In genomic region chr11:62777389-62777788, GRCh38 we compare ENCODE assay signal across 21 cellular contexts. TPM values are rescaled to one million over a fixed set of nuclear protein-coding genes. Genes with fewer than 3 reads are reported as not detected.
DNase-seq lines count a peak whose midpoint lies in the region; ATAC-seq and TF ChIP-seq lines count a peak whose summit lies in the region.
"Had no signal": no experiment of that assay in that cellular context is flagged by ENCODE, and none has a peak within 500 bp of the region (broad histone marks: within the 10 kb centered on the region; RNA-seq: fewer than 3 reads in every experiment).

No MANE protein-coding gene starts in this region.

- H3K79me2 ChIP-seq in mesendoderm (ENCODE audit: control insufficient read depth, insufficient read depth, low read length): peaks cover 2% of the 10 kb centered on the region

- TF ChIP-seq CTCF in activated CD8-positive, alpha-beta T cell treated with anti-CD3 and anti-CD28 coated beads for 36 hours (IDR thresholded peaks at IDR 0.05): no peak
- TF ChIP-seq CTCF in natural killer cell (IDR thresholded peaks at IDR 0.05): no peak

- POLR2A ChIA-PET in activated CD8-positive, alpha-beta T cell treated with anti-CD3 and anti-CD28 coated beads for 36 hours (lab: Charles Lee): interaction anchor here (1.1 to 4.7 kb wide), 2 partner anchors 64 to 78 kb away, joined by 6 to 23 read pairs; no protein-coding TSS in a partner anchor

- H4K5ac ChIP-seq in mesendoderm (ENCODE audit: low read length): no peak overlapping the region

- no peak overlapping the region for H3K4me3 Mint-ChIP-seq in CD4-positive, CD25-positive, alpha-beta regulatory T cell
- peak overlapping the region; percentile 1 for H3K4me3 Mint-ChIP-seq in activated CD8-positive, alpha-beta T cell treated with anti-CD3 and anti-CD28 coated beads for 36 hours
- H3K4me3 Mint-ChIP-seq in natural killer cell: no peak overlapping the region
- H3K4me3 Mint-ChIP-seq: neural progenitor cell had no signal

- H3K27ac ChIP-seq in BLaER1: 0 out of 2 replicates have a peak overlapping the region, but pooled peaks have one; percentile 18
- no peak overlapping the region for H3K27ac ChIP-seq in CD4-positive, CD25-positive, alpha-beta regulatory T cell (ENCODE audit: insufficient read depth, low read length, poor library complexity, severe bottlenecking)
- no peak overlapping the region for H3K27ac ChIP-seq in mesendoderm (ENCODE audit: low read depth, low read length)
- H3K27ac ChIP-seq: cardiac muscle cell, heart right ventricle, neural progenitor cell, SK-N-MC had no signal

- H3K4me1 Mint-ChIP-seq in CD4-positive, CD25-positive, alpha-beta regulatory T cell: peaks cover 0 to 6% (median 3%) of the 10 kb centered on the region in 4 donors
- H3K4me1 Mint-ChIP-seq in activated CD8-positive, alpha-beta T cell treated with anti-CD3 and anti-CD28 coated beads for 36 hours (ENCODE audit: low read depth): peaks cover 16% of the 10 kb centered on the region
- peaks cover 0 to 5% of the 10 kb centered on the region in 2 donors for H3K4me1 Mint-ChIP-seq in natural killer cell

- no peak overlapping the region for H2BK120ac ChIP-seq in mesendoderm (ENCODE audit: low read depth, low read length)

- no peaks in the 10 kb centered on the region for H3K27me3 Mint-ChIP-seq in CD4-positive, CD25-positive, alpha-beta regulatory T cell
- no peaks in the 10 kb centered on the region for H3K27me3 Mint-ChIP-seq in activated CD8-positive, alpha-beta T cell treated with anti-CD3 and anti-CD28 coated beads for 36 hours
- H3K27me3 Mint-ChIP-seq in natural killer cell (ENCODE audit: low read depth in 2 of 2): no peaks in the 10 kb centered on the region

- H3K4ac ChIP-seq in mesendoderm (ENCODE audit: low read depth, low read length): no peak overlapping the region

- DNase-seq in CD4-positive, CD25-positive, alpha-beta regulatory T cell: no peak
- DNase-seq in activated CD8-positive, alpha-beta T cell treated with anti-CD3 and anti-CD28 coated beads for 36 hours: peak; percentile 43
- DNase-seq in natural killer cell: no peak
- DNase-seq in RKO (ENCODE audit: low spot score): no peak
- no peak for DNase-seq in mesendoderm
- DNase-seq: activated CD4-positive, alpha-beta T cell treated with anti-CD3 and anti-CD28 coated beads, Interleukin-2, amount 50 U/mL, for 1 hour; amniotic stem cell; heart right ventricle; left ventricle myocardium superior; NCI-H1105 treated with DMSO at 0.1 percent for 48 hours; NCI-H2081; NCI-H510A; NK-92 treated with Interleukin-12 subunit alpha and Interleukin-12 subunit beta, amount 100 ng/mL, for 24 hours; stimulated activated CD4-positive, alpha-beta T cell treated with anti-CD3 and anti-CD28 coated beads, Interleukin-1b, Interleukin-23, amount 100 ng/mL, for 48 hours; stimulated activated naive CD4-positive, alpha-beta T cell treated with Interleukin-2 at 50 U/mL for 16 hours; trophoblast cell had no signal

- CTCF ChIA-PET in activated CD8-positive, alpha-beta T cell treated with anti-CD3 and anti-CD28 coated beads for 36 hours (lab: Charles Lee): interaction anchor here (1.9 kb wide), 1 partner anchor 9 kb away, joined by 9 read pairs; no protein-coding TSS in a partner anchor

- intact Hi-C loops in activated CD8-positive, alpha-beta T cell treated with anti-CD3 and anti-CD28 coated beads for 36 hours (cut with micrococcal nuclease): no loop called here
- intact Hi-C loops in natural killer cell (cut with micrococcal nuclease): no loop called here

- H3K4me1 ChIP-seq in BLaER1 (peaks cover 12% of the 10 kb centered on the region), mesendoderm (ENCODE audit: control insufficient read depth, low read depth, low read length) (no peaks in the 10 kb centered on the region)
- H3K4me1 ChIP-seq in CD4-positive, CD25-positive, alpha-beta regulatory T cell (ENCODE audit: control insufficient read depth, insufficient read depth, low read length, poor library complexity, severe bottlenecking): no peaks in the 10 kb centered on the region
- H3K4me1 ChIP-seq: neural progenitor cell had no signal

- peaks cover 22% of the 10 kb centered on the region for H3K36me3 Mint-ChIP-seq in CD4-positive, CD25-positive, alpha-beta regulatory T cell
- H3K36me3 Mint-ChIP-seq in activated CD8-positive, alpha-beta T cell treated with anti-CD3 and anti-CD28 coated beads for 36 hours (ENCODE audit: low read depth): peaks cover 13% of the 10 kb centered on the region
- H3K36me3 Mint-ChIP-seq in natural killer cell: no peaks in the 10 kb centered on the region

- no peaks in the 10 kb centered on the region for H3K9me3 ChIP-seq in BLaER1
- no peaks in the 10 kb centered on the region for H3K9me3 ChIP-seq in CD4-positive, CD25-positive, alpha-beta regulatory T cell (ENCODE audit: control insufficient read depth in 2 of 2, low read length in 2 of 2)
- H3K9me3 ChIP-seq: heart right ventricle had no signal

- peaks cover 5% of the 10 kb centered on the region for H3K79me1 ChIP-seq in mesendoderm (ENCODE audit: low read length)

- peak overlapping the region in 2 of 3 donors; percentile 56 for H3K27ac Mint-ChIP-seq in CD4-positive, CD25-positive, alpha-beta regulatory T cell
- peak overlapping the region; percentile 85 for H3K27ac Mint-ChIP-seq in activated CD8-positive, alpha-beta T cell treated with anti-CD3 and anti-CD28 coated beads for 36 hours
- H3K27ac Mint-ChIP-seq in natural killer cell: peak overlapping the region; percentile 21 to 52

- H3K56ac ChIP-seq in mesendoderm (ENCODE audit: low read length): no peak overlapping the region

- no peak overlapping the region for H2BK15ac ChIP-seq in mesendoderm (replicated peaks; ENCODE audit: low read depth)

- H4K20me1 ChIP-seq in BLaER1: no peaks in the 10 kb centered on the region

- H3K18ac ChIP-seq in mesendoderm (ENCODE audit: low read length): no peak overlapping the region

- no CpG with 5 or more reads among the region's 2 CpGs for WGBS in mesendoderm (ENCODE audit: extremely low coverage, insufficient coverage, low lambda C conversion rate)

- peak overlapping the region; percentile 38; the same call in 1 of the 2 replicates for H3K9ac ChIP-seq in BLaER1
- no peak overlapping the region for H3K9ac ChIP-seq in mesendoderm (ENCODE audit: low read length)
- H3K9ac ChIP-seq: neural progenitor cell had no signal

- no peak overlapping the region for H3K4me3 ChIP-seq in BLaER1
- no peak overlapping the region for H3K4me3 ChIP-seq in CD4-positive, CD25-positive, alpha-beta regulatory T cell (ENCODE audit: low read depth, low read length)
- H3K4me3 ChIP-seq in mesendoderm (ENCODE audit: low read length): no peak overlapping the region
- H3K4me3 ChIP-seq: cardiac muscle cell, heart right ventricle, neural progenitor cell, SK-N-MC had no signal

- H3K27me3 ChIP-seq in BLaER1 (no peaks in the 10 kb centered on the region), mesendoderm (ENCODE audit: insufficient read depth, low read length, poor library complexity) (no peaks in the 10 kb centered on the region)
- no peaks in the 10 kb centered on the region for H3K27me3 ChIP-seq in CD4-positive, CD25-positive, alpha-beta regulatory T cell (ENCODE audit: control insufficient read depth, insufficient read depth, low read length)
- H3K27me3 ChIP-seq: cardiac muscle cell, heart right ventricle, neural progenitor cell had no signal

- ATAC-seq in CD4-positive, CD25-positive, alpha-beta regulatory T cell (ENCODE audit: low read depth in 2 of 2): no peak
- ATAC-seq in activated CD8-positive, alpha-beta T cell treated with anti-CD3 and anti-CD28 coated beads for 36 hours: peak; percentile 76
- ATAC-seq in natural killer cell: peak in 1 of 3 donors; percentile 50
- ATAC-seq in HG03025 (IDR thresholded peaks at IDR 0.05; ENCODE audit: low FRiP score, unreplicated experiment): no peak
- ATAC-seq: left ventricle myocardium superior had no signal

- H2AK5ac ChIP-seq in mesendoderm (ENCODE audit: low read length): no peak overlapping the region

- H3K4me2 ChIP-seq in BLaER1: 0 out of 2 replicates have a peak overlapping the region, but pooled peaks have one; percentile 0
- H3K4me2 ChIP-seq in mesendoderm (ENCODE audit: low read length): no peak overlapping the region
- H3K4me2 ChIP-seq: neural progenitor cell had no signal

- H3K36me3 ChIP-seq in BLaER1 (peaks cover 68% of the 10 kb centered on the region), mesendoderm (ENCODE audit: control insufficient read depth, insufficient read depth, low read length) (peaks cover 6% of the 10 kb centered on the region)
- peaks cover 15% of the 10 kb centered on the region for H3K36me3 ChIP-seq in CD4-positive, CD25-positive, alpha-beta regulatory T cell (ENCODE audit: control insufficient read depth, insufficient read depth, low read length)
- H3K36me3 ChIP-seq: neural progenitor cell had no signal

- no peak overlapping the region for H3K23ac ChIP-seq in mesendoderm (ENCODE audit: low read length)

- no peak overlapping the region for H4K8ac ChIP-seq in mesendoderm (ENCODE audit: low read depth, low read length)

- no peak overlapping the region for H2BK5ac ChIP-seq in mesendoderm (ENCODE audit: low read length)

- H3K9me3 Mint-ChIP-seq in CD4-positive, CD25-positive, alpha-beta regulatory T cell: no peaks in the 10 kb centered on the region
- H3K9me3 Mint-ChIP-seq in activated CD8-positive, alpha-beta T cell treated with anti-CD3 and anti-CD28 coated beads for 36 hours: no peaks in the 10 kb centered on the region
- H3K9me3 Mint-ChIP-seq in natural killer cell: no peaks in the 10 kb centered on the region
- H3K9me3 Mint-ChIP-seq: neural progenitor cell had no signal

RNA-seq across cellular contexts. Expression of gene TAF6L, which starts 6.2 kb away (rescaled TPM):
- 13.1 TPM for total RNA-seq in CD4-positive, CD25-positive, alpha-beta regulatory T cell
- 1 to 10 TPM; 5.8 to 9.5 (median 7.5) TPM for polyA plus RNA-seq in CD4-positive, CD25-positive, alpha-beta regulatory T cell
- total RNA-seq in activated CD8-positive, alpha-beta T cell treated with anti-CD3 and anti-CD28 coated beads for 36 hours: 10 to 100 TPM; 13.7 to 16.7 TPM
- total RNA-seq in natural killer cell: 10 to 100 TPM; 18.4 to 20.3 (median 18.8) TPM
- polyA plus RNA-seq in mesendoderm (2013, experiment 1 of 2): 10.7 TPM
- 10.4 TPM for polyA plus RNA-seq in mesendoderm (2013, experiment 2 of 2)

RNA-seq across cellular contexts. Expression of gene TMEM179B, which starts 9.8 kb away (rescaled TPM):
- 26.3 TPM for total RNA-seq in CD4-positive, CD25-positive, alpha-beta regulatory T cell
- polyA plus RNA-seq in CD4-positive, CD25-positive, alpha-beta regulatory T cell: 100 to 1,000 TPM; 129 to 172 (median 152) TPM
- 10 to 100 TPM; 18.6 to 19.5 TPM for total RNA-seq in activated CD8-positive, alpha-beta T cell treated with anti-CD3 and anti-CD28 coated beads for 36 hours
- total RNA-seq in natural killer cell: 10 to 100 TPM; 33.7 to 41.1 (median 36.3) TPM
- 40.5 TPM for polyA plus RNA-seq in mesendoderm (2013, experiment 1 of 2)
- 38.0 TPM for polyA plus RNA-seq in mesendoderm (2013, experiment 2 of 2)

RNA-seq across cellular contexts. Expression of gene TMEM223, which starts 14.4 kb away (rescaled TPM):
- total RNA-seq in CD4-positive, CD25-positive, alpha-beta regulatory T cell: 9.1 TPM
- polyA plus RNA-seq in CD4-positive, CD25-positive, alpha-beta regulatory T cell: 10 to 100 TPM; 55.2 to 71.9 (median 69.2) TPM
- total RNA-seq in activated CD8-positive, alpha-beta T cell treated with anti-CD3 and anti-CD28 coated beads for 36 hours: 10 to 100 TPM; 12.3 to 12.7 TPM
- total RNA-seq in natural killer cell: 10 to 100 TPM in 1 of 3 donors, 1 to 10 TPM in 2; 4.8 to 10.0 (median 5.0) TPM
- 44.2 TPM for polyA plus RNA-seq in mesendoderm (2013, experiment 1 of 2)
- 45.7 TPM for polyA plus RNA-seq in mesendoderm (2013, experiment 2 of 2)

RNA-seq across cellular contexts. Expression of gene POLR2G, which starts 16.0 kb away (rescaled TPM):
- total RNA-seq in CD4-positive, CD25-positive, alpha-beta regulatory T cell: 74.9 TPM
- 100 to 1,000 TPM; 241 to 286 (median 253) TPM for polyA plus RNA-seq in CD4-positive, CD25-positive, alpha-beta regulatory T cell
- total RNA-seq in activated CD8-positive, alpha-beta T cell treated with anti-CD3 and anti-CD28 coated beads for 36 hours: 100 to 1,000 TPM; 109 to 111 TPM
- total RNA-seq in natural killer cell: 100 to 1,000 TPM; 110 to 120 (median 119) TPM
- polyA plus RNA-seq in mesendoderm (2013, experiment 1 of 2): 132 TPM
- polyA plus RNA-seq in mesendoderm (2013, experiment 2 of 2): 138 TPM

RNA-seq across cellular contexts. Expression of gene ZBTB3, which starts 23.4 kb away (rescaled TPM):
- 8.5 TPM for total RNA-seq in CD4-positive, CD25-positive, alpha-beta regulatory T cell
- 1 to 10 TPM; 4.8 to 7.2 (median 5.5) TPM for polyA plus RNA-seq in CD4-positive, CD25-positive, alpha-beta regulatory T cell
- 10 to 100 TPM in 1 of 2 experiments, 1 to 10 TPM in 1; 9.8 to 11.8 TPM for total RNA-seq in activated CD8-positive, alpha-beta T cell treated with anti-CD3 and anti-CD28 coated beads for 36 hours
- 1 to 10 TPM; 5.4 to 9.6 (median 8.8) TPM for total RNA-seq in natural killer cell
- polyA plus RNA-seq in mesendoderm (2013, experiment 1 of 2): 28.5 TPM
- polyA plus RNA-seq in mesendoderm (2013, experiment 2 of 2): 28.8 TPM
